Comparison of ENCODE assay signal across 14 cellular contexts in genomic region chr18:13653746-13654455, GRCh38.
DNase-seq lines count a peak whose midpoint lies in the region; ATAC-seq and TF ChIP-seq lines count a peak whose summit lies in the region.
"Had no signal": no experiment of that assay in that cellular context is flagged by ENCODE, and none has a peak within 500 bp of the region (broad histone marks: within the 10 kb centered on the region; RNA-seq: fewer than 3 reads in every experiment).

No MANE protein-coding gene starts in this region.

- TF ChIP-seq CTCF in dorsolateral prefrontal cortex (IDR thresholded peaks at IDR 0.05 in 54 of 56, conservative IDR thresholded peaks at IDR 0.05 in 2 of 56; ENCODE audit: low read depth in 1 of 56, partially characterized antibody in 56 of 56) = no peak

- peak; percentile 1 for DNase-seq in NCI-H2029 (lab: John Stamatoyannopoulos, UW)
- DNase-seq in NCI-H2029 treated with DMSO at 0.1 percent for 48 hours (lab: John Stamatoyannopoulos, UW) = no peak
- peak; percentile 53 for DNase-seq in NCI-H1694 treated with DMSO at 0.1 percent for 48 hours (lab: John Stamatoyannopoulos, UW)
- peak in 7 of 10 donors; percentile 48 to 69 (median 64) for DNase-seq in dorsolateral prefrontal cortex
- peak in 8 of 10 donors; percentile 42 to 92 (median 60) for DNase-seq in posterior cingulate gyrus
- DNase-seq in SIG-M5 (lab: John Stamatoyannopoulos, UW) = no peak
- no peak for DNase-seq in mesenchymal stem cell
- DNase-seq: activated CD4-positive, alpha-beta T cell treated with anti-CD3 and anti-CD28 coated beads, Interleukin-2, amount 10 ng/mL, durations not matched to agents 24 days and 14 days; activated T-cell treated with anti-CD3 and anti-CD28 coated beads, Interleukin-2, amount 50 U/mL, for 1 hour; NCI-H2081 treated with DMSO at 0.1 percent for 48 hours; T1000; trophoblast cell had no signal

- H3K79me1 ChIP-seq in mesenchymal stem cell (replicated peaks; ENCODE audit: low read length, poor library complexity, severe bottlenecking) = no peaks in the 10 kb centered on the region

- H3K4ac ChIP-seq in mesenchymal stem cell (ENCODE audit: low read depth in 1 of 2, low read length in 2 of 2) = no peak overlapping the region

- no peak overlapping the region for H2BK120ac ChIP-seq in mesenchymal stem cell (ENCODE audit: low read depth, low read length)

- H4K91ac ChIP-seq in mesenchymal stem cell (ENCODE audit: low read length) = no peak overlapping the region

- H2BK15ac ChIP-seq in mesenchymal stem cell (ENCODE audit: low read depth, poor library complexity, severe bottlenecking) = no peak overlapping the region

- ATAC-seq in GM19452 (IDR thresholded peaks at IDR 0.05; ENCODE audit: unreplicated experiment) = no peak
- ATAC-seq: gastroesophageal sphincter had no signal

- H3K14ac ChIP-seq in mesenchymal stem cell (ENCODE audit: low read length in 2 of 2) = no peak overlapping the region

- 84% methylated on average over 13 of the region's 13 CpGs for WGBS in mesenchymal stem cell

- intact Hi-C loops in dorsolateral prefrontal cortex (cut with DNase I) (loop anchor here in 1 of 2 donors (5.0 kb wide), 1 partner anchor 73 kb away; the partner anchor contains the start of genes FAM210A and RNMT), posterior cingulate gyrus (cut with DNase I) (no loop called here)

- H3K4me3 ChIP-seq in dorsolateral prefrontal cortex = peak overlapping the region in 50 of 59 donors; percentile 1 to 53 (median 32)
- no peak overlapping the region for H3K4me3 ChIP-seq in mesenchymal stem cell (ENCODE audit: insufficient read depth in 1 of 2, low read depth in 1 of 2, low read length in 2 of 2)
- H3K4me3 ChIP-seq: gastroesophageal sphincter had no signal

- H3K27me3 ChIP-seq in dorsolateral prefrontal cortex (no peaks in the 10 kb centered on the region), mesenchymal stem cell (ENCODE audit: control insufficient read depth in 1 of 2, insufficient read depth in 1 of 2, low read length in 2 of 2) (peaks cover 0 to 8% of the 10 kb centered on the region in 2 experiments)
- H3K27me3 ChIP-seq: gastroesophageal sphincter had no signal

- no peak overlapping the region for H3K9ac ChIP-seq in mesenchymal stem cell (ENCODE audit: low read length)

- H3K9me3 ChIP-seq in mesenchymal stem cell (ENCODE audit: control insufficient read depth, low read length) = no peaks in the 10 kb centered on the region
- H3K9me3 ChIP-seq: gastroesophageal sphincter had no signal

- no peak overlapping the region for H2AFZ ChIP-seq in mesenchymal stem cell (ENCODE audit: low read depth, low read length)

- H3K36me3 ChIP-seq in mesenchymal stem cell (ENCODE audit: control insufficient read depth in 1 of 2, insufficient read depth in 2 of 2, low read depth in 1 of 2, low read length in 2 of 2) = no peaks in the 10 kb centered on the region
- H3K36me3 ChIP-seq: gastroesophageal sphincter had no signal

- H4K8ac ChIP-seq in mesenchymal stem cell (ENCODE audit: low read length) = no peak overlapping the region

- H3K4me2 ChIP-seq in mesenchymal stem cell (ENCODE audit: low read length, poor library complexity, severe bottlenecking) = no peak overlapping the region

- no peak overlapping the region for H2BK12ac ChIP-seq in mesenchymal stem cell (ENCODE audit: low read length in 2 of 2)

- H3K23ac ChIP-seq in mesenchymal stem cell (ENCODE audit: low read length in 2 of 2) = no peak overlapping the region

- no peak overlapping the region for H2BK5ac ChIP-seq in mesenchymal stem cell (ENCODE audit: low read depth, low read length, poor library complexity, severe bottlenecking)

- H3K4me1 ChIP-seq in mesenchymal stem cell (ENCODE audit: control insufficient read depth, insufficient read depth, low read depth, low read length) = peaks cover 5% of the 10 kb centered on the region

- H3K27ac ChIP-seq in dorsolateral prefrontal cortex (peak overlapping the region in 44 of 59 donors; percentile 5 to 83 (median 50)), mesenchymal stem cell (ENCODE audit: low read length, poor library complexity, severe bottlenecking) (no peak overlapping the region)
- H3K27ac ChIP-seq: gastroesophageal sphincter had no signal

- no peak overlapping the region for H3K18ac ChIP-seq in mesenchymal stem cell (ENCODE audit: low read depth in 1 of 2, low read length in 2 of 2)

- no peak overlapping the region for H2AK5ac ChIP-seq in mesenchymal stem cell (ENCODE audit: low read length, severe bottlenecking)

Comparison
In these comparisons a context has a peak if more than half of its experiments do, and no peak if none do; other contexts are left out.
1. DNase-seq: peak in NCI-H2029 (single experiment), NCI-H1694 treated with DMSO at 0.1 percent for 48 hours (single experiment), dorsolateral prefrontal cortex (7 of 10) and posterior cingulate gyrus (8 of 10); none in NCI-H2029 treated with DMSO at 0.1 percent for 48 hours (single experiment), SIG-M5 (single experiment) and mesenchymal stem cell (single experiment).
2. H3K4me3 ChIP-seq: peak in dorsolateral prefrontal cortex (50 of 59); none in mesenchymal stem cell (0 of 2).